In the genomic region with DNA sequence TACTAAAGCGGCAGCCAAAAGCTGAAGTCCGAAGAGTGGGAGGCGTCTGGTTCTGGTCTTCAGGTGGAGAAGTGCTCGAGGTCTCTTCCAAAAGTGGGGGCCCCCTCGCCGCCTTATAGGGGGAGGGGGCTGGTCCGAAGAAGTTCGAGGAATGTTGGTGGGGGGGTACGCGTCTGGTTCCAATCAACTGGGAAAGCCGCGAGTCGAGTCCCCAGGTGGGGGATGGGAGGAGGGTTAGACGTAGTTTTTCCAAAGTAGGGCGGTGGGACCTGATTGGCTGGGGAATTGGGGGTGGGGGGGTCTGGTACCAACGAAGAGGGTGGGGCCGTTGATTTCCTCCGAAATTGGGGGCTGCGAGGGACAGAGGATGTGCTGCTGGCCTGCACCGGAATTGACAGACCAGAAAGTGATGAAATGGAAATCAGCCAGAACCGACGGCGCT, we compare ENCODE assay signal across 9 cellular contexts. TPM values are rescaled to one million over a fixed set of nuclear protein-coding genes. Genes with fewer than 3 reads are reported as not detected.
A peak's percentile ranks its signal among the peaks of the same experiment; 100 is the strongest.
DNase-seq lines count a peak whose midpoint lies in the region; ATAC-seq, FAIRE-seq and TF ChIP-seq lines count a peak whose summit lies in the region.
"Had no signal": no experiment of that assay in that cellular context is flagged by ENCODE, and none has a peak within 500 bp of the region (broad histone marks: within the 10 kb centered on the region; RNA-seq: fewer than 3 reads in every experiment).

No MANE protein-coding gene starts in this region.

- peaks cover 4% of the 10 kb centered on the region for H3K27me3 Mint-ChIP-seq in activated naive CD4-positive, alpha-beta T cell treated with anti-CD3 and anti-CD28 coated beads for 36 hours (ENCODE audit: low read depth)
- peaks cover 5% of the 10 kb centered on the region for H3K27me3 Mint-ChIP-seq in activated naive CD8-positive, alpha-beta T cell treated with anti-CD3 and anti-CD28 coated beads, Interleukin-2, amount 50 U/mL, for 24 hours

- no peak overlapping the region for H3K27ac Mint-ChIP-seq in activated naive CD4-positive, alpha-beta T cell treated with anti-CD3 and anti-CD28 coated beads for 36 hours
- peak overlapping the region in 1 of 2 donors; percentile 50 for H3K27ac Mint-ChIP-seq in activated naive CD4-positive, alpha-beta T cell treated with anti-CD3 and anti-CD28 coated beads, Interleukin-2, amount 50 U/mL, for 72 hours
- peak overlapping the region; percentile 73 for H3K27ac Mint-ChIP-seq in activated naive CD8-positive, alpha-beta T cell treated with anti-CD3 and anti-CD28 coated beads, Interleukin-2, amount 50 U/mL, for 24 hours

- TF ChIP-seq CTCF in left lung (IDR thresholded peaks at IDR 0.05), result no peak
- TF ChIP-seq CTCF in tibial artery (IDR thresholded peaks at IDR 0.05), result no peak

- FAIRE-seq in HTR-8/SVneo (lab: Jason Lieb, UNC), result no peak
- FAIRE-seq: frontal cortex had no signal

- H3K27me3 ChIP-seq in left lung, result peaks cover 5 to 59% of the 10 kb centered on the region in 2 donors
- H3K27me3 ChIP-seq in tibial artery, result peaks cover 0 to 10% of the 10 kb centered on the region in 2 donors

- peaks cover 0 to 47% of the 10 kb centered on the region in 2 donors for H3K4me1 ChIP-seq in left lung
- H3K4me1 ChIP-seq in tibial artery, result peaks cover 0 to 41% (median 27%) of the 10 kb centered on the region in 4 donors

- intact Hi-C loops in activated naive CD4-positive, alpha-beta T cell treated with anti-CD3 and anti-CD28 coated beads for 36 hours (cut with micrococcal nuclease), result loop anchor here (1.0 to 2.0 kb wide), 3 partner anchors 8 to 191 kb away; a partner anchor contains a TSS
- intact Hi-C loops in left lung (cut with DNase I), result no loop called here
- intact Hi-C loops in tibial artery (cut with DNase I; ENCODE audit: low total_unique reads), result no loop called here

- H3K27ac ChIP-seq in left lung, result no peak overlapping the region
- H3K27ac ChIP-seq in tibial artery, result peak overlapping the region; percentile 10 to 41

- peak overlapping the region; percentile 74 for H3K4me3 Mint-ChIP-seq in activated naive CD4-positive, alpha-beta T cell treated with anti-CD3 and anti-CD28 coated beads for 36 hours
- H3K4me3 Mint-ChIP-seq in activated naive CD8-positive, alpha-beta T cell treated with anti-CD3 and anti-CD28 coated beads, Interleukin-2, amount 50 U/mL, for 24 hours, result peak overlapping the region; percentile 85

- H3K9me3 Mint-ChIP-seq in activated naive CD4-positive, alpha-beta T cell treated with anti-CD3 and anti-CD28 coated beads for 36 hours, result no peaks in the 10 kb centered on the region
- H3K9me3 Mint-ChIP-seq in activated naive CD4-positive, alpha-beta T cell treated with anti-CD3 and anti-CD28 coated beads, Interleukin-2, amount 50 U/mL, for 72 hours, result no peaks in the 10 kb centered on the region
- H3K9me3 Mint-ChIP-seq in activated naive CD8-positive, alpha-beta T cell treated with anti-CD3 and anti-CD28 coated beads, Interleukin-2, amount 50 U/mL, for 24 hours, result no peaks in the 10 kb centered on the region

- H3K9me3 ChIP-seq in left lung, result no peaks in the 10 kb centered on the region
- H3K9me3 ChIP-seq in tibial artery, result no peaks in the 10 kb centered on the region

- no peak for ATAC-seq in activated naive CD4-positive, alpha-beta T cell treated with anti-CD3 and anti-CD28 coated beads, Interleukin-2, amount 50 U/mL, for 72 hours
- ATAC-seq in activated naive CD8-positive, alpha-beta T cell treated with anti-CD3 and anti-CD28 coated beads, Interleukin-2, amount 50 U/mL, for 24 hours, result no peak
- peak; percentile 4 for ATAC-seq in left lung
- no peak for ATAC-seq in GM18519 (IDR thresholded peaks at IDR 0.05; ENCODE audit: low FRiP score, unreplicated experiment)

- H3K36me3 ChIP-seq in left lung (no peaks in the 10 kb centered on the region), tibial artery (no peaks in the 10 kb centered on the region)

- H3K4me1 Mint-ChIP-seq in activated naive CD4-positive, alpha-beta T cell treated with anti-CD3 and anti-CD28 coated beads for 36 hours (ENCODE audit: low read depth), result peaks cover 47% of the 10 kb centered on the region
- peaks cover 70% of the 10 kb centered on the region for H3K4me1 Mint-ChIP-seq in activated naive CD8-positive, alpha-beta T cell treated with anti-CD3 and anti-CD28 coated beads, Interleukin-2, amount 50 U/mL, for 24 hours

- H3K4me3 ChIP-seq in left lung (peak overlapping the region; percentile 58 to 66), tibial artery (peak overlapping the region; percentile 57 to 65)

- no peak for DNase-seq in activated naive CD4-positive, alpha-beta T cell treated with anti-CD3 and anti-CD28 coated beads for 36 hours
- no peak for DNase-seq in activated naive CD4-positive, alpha-beta T cell treated with anti-CD3 and anti-CD28 coated beads, Interleukin-2, amount 50 U/mL, for 72 hours (ENCODE audit: low spot score in 2 of 2)
- no peak for DNase-seq in activated naive CD8-positive, alpha-beta T cell treated with anti-CD3 and anti-CD28 coated beads, Interleukin-2, amount 50 U/mL, for 24 hours
- DNase-seq in left lung, result no peak
- no peak for DNase-seq in tibial artery
- DNase-seq in activated CD4-positive, CD25-positive, alpha-beta regulatory T cell (lab: John Stamatoyannopoulos, UW), result no peak
- DNase-seq in HTR-8/SVneo (ENCODE audit: insufficient read length, low spot score), result no peak

- no peaks in the 10 kb centered on the region for H3K36me3 Mint-ChIP-seq in activated naive CD4-positive, alpha-beta T cell treated with anti-CD3 and anti-CD28 coated beads for 36 hours (ENCODE audit: low read depth)
- H3K36me3 Mint-ChIP-seq in activated naive CD4-positive, alpha-beta T cell treated with anti-CD3 and anti-CD28 coated beads, Interleukin-2, amount 50 U/mL, for 72 hours, result no peaks in the 10 kb centered on the region
- H3K36me3 Mint-ChIP-seq in activated naive CD8-positive, alpha-beta T cell treated with anti-CD3 and anti-CD28 coated beads, Interleukin-2, amount 50 U/mL, for 24 hours (ENCODE audit: low read depth), result no peaks in the 10 kb centered on the region

- CTCF ChIA-PET in activated naive CD4-positive, alpha-beta T cell treated with anti-CD3 and anti-CD28 coated beads for 36 hours (lab: Charles Lee), result interaction anchor here (1.1 to 1.4 kb wide), 2 partner anchors 18 to 42 kb away, joined by 3 read pairs; no protein-coding TSS in a partner anchor

RNA-seq across cellular contexts. Expression of a gene that starts 0.6 kb away (rescaled TPM):
- total RNA-seq in activated naive CD4-positive, alpha-beta T cell treated with anti-CD3 and anti-CD28 coated beads for 36 hours, result 10 to 100 TPM; 13.0 to 13.6 TPM
- 10 to 100 TPM; 18.4 to 90.2 TPM for total RNA-seq in activated naive CD4-positive, alpha-beta T cell treated with anti-CD3 and anti-CD28 coated beads, Interleukin-2, amount 50 U/mL, for 72 hours
- total RNA-seq in left lung, result 10 to 100 TPM; 32.0 to 60.7 TPM

RNA-seq across cellular contexts. Expression of a gene that starts 59.7 kb away (rescaled TPM):
- under 1 TPM; 0.35 to 0.43 TPM for total RNA-seq in activated naive CD4-positive, alpha-beta T cell treated with anti-CD3 and anti-CD28 coated beads for 36 hours
- total RNA-seq in activated naive CD4-positive, alpha-beta T cell treated with anti-CD3 and anti-CD28 coated beads, Interleukin-2, amount 50 U/mL, for 72 hours, result 10 to 100 TPM in 1 of 2 donors, 1 to 10 TPM in 1; 2.6 to 12.1 TPM
- total RNA-seq in left lung, result under 1 TPM in 1 of 2 donors, not detected in 1; 0.24 TPM
- total RNA-seq: frontal cortex had no signal

Comparison
In these comparisons a context has a peak if more than half of its experiments do, and no peak if none do; other contexts are left out.
1. H3K27ac ChIP-seq: peak in tibial artery (2 of 2); none in left lung (0 of 2).